ENCODE assay signal across 1 cellular context in genomic region chrX:97016106-97016505, GRCh38.
TF ChIP-seq lines count a peak whose summit lies in the region.

No MANE protein-coding gene starts in this region.

TF ChIP-seq in GM23338, 12 proteins besides CTCF, POLR2A, EP300 and RAD21 (continued from another document):
- TF ChIP-seq ZNF462 (CRISPR knock-in tag; IDR thresholded peaks at IDR 0.05) = no peak
- no peak for TF ChIP-seq ZNF114 (CRISPR knock-in tag; IDR thresholded peaks at IDR 0.05)
- TF ChIP-seq CREB1 (CRISPR knock-in tag; IDR thresholded peaks at IDR 0.05; ENCODE audit: low read depth) = no peak
- no peak for TF ChIP-seq NANOG (IDR thresholded peaks at IDR 0.05; ENCODE audit: borderline replicate concordance)
- no peak for TF ChIP-seq REST (IDR thresholded peaks at IDR 0.05; ENCODE audit: unreplicated experiment)
- no peak for TF ChIP-seq ETS1 (IDR thresholded peaks at IDR 0.05)
- no peak for TF ChIP-seq ZNF331 (CRISPR knock-in tag; IDR thresholded peaks at IDR 0.05; ENCODE audit: low read depth)
- no peak for TF ChIP-seq STAT1 (IDR thresholded peaks at IDR 0.05; ENCODE audit: unreplicated experiment)
- TF ChIP-seq POLR2AphosphoS5 (IDR thresholded peaks at IDR 0.05; ENCODE audit: low read depth) = no peak
